Comparison of ENCODE assay signal across 8 cellular contexts in genomic region chr12:107402041-107403022, GRCh38.
DNase-seq lines count a peak whose midpoint lies in the region; ATAC-seq, FAIRE-seq and TF ChIP-seq lines count a peak whose summit lies in the region.

No MANE protein-coding gene starts in this region.

- intact Hi-C loops in K562 (cut with micrococcal nuclease) = loop anchor here (1.0 to 10.0 kb wide), 2 partner anchors 202 to 271 kb away; no protein-coding TSS in a partner anchor

- no peaks in the 10 kb centered on the region for H3K9me3 ChIP-seq in K562 (replicated peaks; ENCODE audit: control insufficient read depth, insufficient read depth, low read depth, low read length)

- H3K36me3 ChIP-seq in K562 (ENCODE audit: control insufficient read depth, insufficient read depth, low read length) = no peaks in the 10 kb centered on the region

- no peaks in the 10 kb centered on the region for H3K4me1 ChIP-seq in K562 (replicated peaks in 1 of 2; ENCODE audit: control insufficient read depth in 2 of 2, insufficient read depth in 2 of 2, low read length in 2 of 2)

- no peak overlapping the region for H3K9ac ChIP-seq in K562 (ENCODE audit: insufficient read depth in 1 of 2, low read depth in 2 of 2, low read length in 2 of 2)

- H3K27ac ChIP-seq in K562 (ENCODE audit: extremely low read depth, low read depth, low read length) = no peak overlapping the region

- CTCF ChIA-PET in K562 (lab: Yijun Ruan, JAX; ENCODE audit: low intra/inter-chr PET ratio) = interaction anchor here (1.0 to 1.1 kb wide), 2 partner anchors 268 to 271 kb away, joined by 4 read pairs; no protein-coding TSS in a partner anchor

- POLR2A ChIA-PET in K562 (lab: Yijun Ruan, JAX) = interaction anchor here (0.7 kb wide), 1 partner anchor 330 kb away, joined by 3 read pairs; no protein-coding TSS in a partner anchor

- peaks cover 0 to 3% of the 10 kb centered on the region in 2 experiments; a peak in 1 of 5 replicates for H3K27me3 ChIP-seq in K562 (ENCODE audit: control insufficient read depth in 2 of 2, insufficient read depth in 2 of 2, low read length in 2 of 2)

- TF ChIP-seq EP300 in K562 (IDR thresholded peaks at IDR 0.05; ENCODE audit: low read length) = no peak

- DNase-seq in SKM-1 treated with dmso at 0.1 percent for 144 hours (lab: John Stamatoyannopoulos, UW; ENCODE audit: unreplicated experiment) (peak; percentile 2), SKM-1 (lab: John Stamatoyannopoulos, UW; ENCODE audit: unreplicated experiment) (no peak), NCI-H1105 treated with DMSO at 0.1 percent for 48 hours (lab: John Stamatoyannopoulos, UW) (peak; percentile 79), UCSD-AML1 (lab: John Stamatoyannopoulos, UW; ENCODE audit: unreplicated experiment) (peak; percentile 56), K562 (ENCODE audit: extremely low read depth in 1 of 4, low spot score in 3 of 4) (peak; percentile 32 to 60 (median 44)), left lobe of liver (ENCODE audit: low spot score) (peak; percentile 62), inferior parietal cortex (ENCODE audit: extremely low spot score) (no peak)
- DNase-seq in stimulated activated CD8-positive, alpha-beta memory T cell treated with anti-CD3 and anti-CD28 coated beads, Interleukin-2, amount 100 ng/mL, for 48 hours (ENCODE audit: low read depth in 2 of 2) = peak; percentile 18 to 47

- TF ChIP-seq POLR2A in K562 (conservative IDR thresholded peaks at IDR 0.05) = no peak

- no peak overlapping the region for H3K4me2 ChIP-seq in K562 (ENCODE audit: insufficient read depth, low read length)

- TF ChIP-seq RAD21 in K562 (CRISPR knock-in tag; conservative IDR thresholded peaks at IDR 0.05 in 1 of 2, IDR thresholded peaks at IDR 0.05 in 1 of 2) = peak; percentile 15 to 60; a peak in 2 of 4 replicates

- peak; percentile 65 to 74 (median 73) for TF ChIP-seq CTCF in K562 (IDR thresholded peaks at IDR 0.05 in 2 of 3, conservative IDR thresholded peaks at IDR 0.05 in 1 of 3; ENCODE audit: insufficient read depth in 2 of 3, low read depth in 1 of 3, low read length in 3 of 3)

- no peak overlapping the region for H3K4me3 ChIP-seq in K562

- H4K20me1 ChIP-seq in K562 (replicated peaks; ENCODE audit: control insufficient read depth, insufficient read depth, low read length) = peaks cover 3% of the 10 kb centered on the region; the same call in 1 of the 2 replicates

- H2AFZ ChIP-seq in K562 (ENCODE audit: low read depth, low read length) = no peak overlapping the region

- in situ Hi-C loops in K562 (cut with MboI) = loop anchor here (10.0 kb wide), 1 partner anchor 268 kb away; no protein-coding TSS in a partner anchor

- no TSS peak for BruUV-seq in K562 (replicated peaks; lab: Mats Ljungman, UMichigan)

- ATAC-seq in K562 (peak; percentile 90), left lobe of liver (peak; percentile 91)

- H3K79me2 ChIP-seq in K562 (ENCODE audit: control insufficient read depth, insufficient read depth, low read length) = no peaks in the 10 kb centered on the region

- no peaks in the 10 kb centered on the region for H3K9me1 ChIP-seq in K562 (ENCODE audit: control insufficient read depth, insufficient read depth, low read length)

- FAIRE-seq in K562 (lab: Jason Lieb, UNC) = peak; percentile 89

- 3% methylated on average over 5 of the region's 5 CpGs for WGBS in K562 (ENCODE audit: insufficient coverage, low coverage, missing lambda C conversion rate)

TF ChIP-seq in K562, 482 proteins besides CTCF, POLR2A, EP300 and RAD21 (continues in another document):
- no peak for TF ChIP-seq NR4A1 (CRISPR knock-in tag; IDR thresholded peaks at IDR 0.05)
- TF ChIP-seq NR4A1 (tag; IDR thresholded peaks at IDR 0.05) = no peak
- no peak for TF ChIP-seq THAP12 (CRISPR knock-in tag; IDR thresholded peaks at IDR 0.05)
- TF ChIP-seq SMC3 (conservative IDR thresholded peaks at IDR 0.05; ENCODE audit: insufficient read depth, low read depth, low read length) = peak; percentile 41; the same call in 1 of the 2 replicates
- TF ChIP-seq PTBP1 (IDR thresholded peaks at IDR 0.05; ENCODE audit: low read depth, low read length) = no peak
- no peak for TF ChIP-seq DLX4 (CRISPR knock-in tag; IDR thresholded peaks at IDR 0.05)
- TF ChIP-seq ZNF318 (IDR thresholded peaks at IDR 0.05; ENCODE audit: borderline replicate concordance in 1 of 2, low read depth in 1 of 2) = no peak
- no peak for TF ChIP-seq SOX6 (IDR thresholded peaks at IDR 0.05)

Comparison
In these comparisons a context has a peak if more than half of its experiments do, and no peak if none do; other contexts are left out.
1. DNase-seq: peak in SKM-1 treated with dmso at 0.1 percent for 144 hours (single experiment), NCI-H1105 treated with DMSO at 0.1 percent for 48 hours (single experiment), UCSD-AML1 (single experiment), K562 (4 of 4), left lobe of liver (single experiment) and stimulated activated CD8-positive, alpha-beta memory T cell treated with anti-CD3 and anti-CD28 coated beads, Interleukin-2, amount 100 ng/mL, for 48 hours (2 of 2); none in SKM-1 (single experiment) and inferior parietal cortex (single experiment).